20 cellular contexts compared by ENCODE assay signal in the genomic region with DNA sequence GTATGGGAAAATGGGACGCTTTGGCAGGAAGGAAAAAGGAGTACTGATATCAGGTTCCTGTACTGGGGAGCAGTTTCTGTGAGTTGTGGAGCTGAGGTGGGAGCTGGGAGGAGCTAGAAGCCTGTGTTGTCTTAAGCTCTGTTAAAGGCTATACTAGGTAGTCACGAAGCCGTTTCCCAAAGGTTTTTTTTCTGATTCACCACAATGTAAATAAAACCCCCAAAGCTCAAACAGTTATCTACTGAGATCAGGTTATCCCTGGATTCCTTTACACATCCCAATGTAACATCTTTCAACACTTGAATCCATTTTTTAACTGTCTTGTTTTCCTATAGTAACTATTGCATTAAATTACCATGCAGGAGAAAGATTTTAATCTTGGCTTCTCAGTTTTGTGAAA.
DNase-seq lines count a peak whose midpoint lies in the region; ATAC-seq and TF ChIP-seq lines count a peak whose summit lies in the region.
"Had no signal": no experiment of that assay in that cellular context is flagged by ENCODE, and none has a peak within 500 bp of the region (broad histone marks: within the 10 kb centered on the region; RNA-seq: fewer than 3 reads in every experiment).

No MANE protein-coding gene starts in this region.

- no peak overlapping the region for H3K9ac ChIP-seq in mammary epithelial cell (ENCODE audit: insufficient read depth, low read length)
- H3K9ac ChIP-seq: BLaER1 treated with 17β-estradiol and CSF1 and Interleukin-3, amounts not matched to agents 10 nM and 100 nM had no signal

- H3K4me1 ChIP-seq in mammary epithelial cell (ENCODE audit: insufficient read depth, low read length) (peaks cover 23% of the 10 kb centered on the region), RWPE2 (ENCODE audit: insufficient read depth, poor library complexity, severe bottlenecking) (peaks cover 14% of the 10 kb centered on the region)

- no peak overlapping the region for H3K4me3 Mint-ChIP-seq in MCF 10A (ENCODE audit: unreplicated experiment)
- H3K4me3 Mint-ChIP-seq: H9 had no signal

- BruUV-seq in mammary epithelial cell (replicated peaks; lab: Mats Ljungman, UMichigan) (no TSS peak), MCF 10A (replicated peaks; lab: Mats Ljungman, UMichigan) (no TSS peak)

- ATAC-seq in RWPE2 (ENCODE audit: low read depth) (peak; percentile 74), left cardiac atrium (no peak), HG02763 (IDR thresholded peaks at IDR 0.05; ENCODE audit: unreplicated experiment) (no peak)
- ATAC-seq: Right ventricle myocardium inferior had no signal

- H3K27ac Mint-ChIP-seq in MCF 10A (ENCODE audit: low read depth, unreplicated experiment), result no peak overlapping the region
- H3K27ac Mint-ChIP-seq: H9 had no signal

- H3K4me3 ChIP-seq in mammary epithelial cell (replicated peaks in 1 of 3; ENCODE audit: insufficient read depth in 1 of 3, low read depth in 2 of 3, low read length in 3 of 3) (no peak overlapping the region), RWPE2 (ENCODE audit: severe bottlenecking) (no peak overlapping the region)
- H3K4me3 ChIP-seq: BLaER1 treated with 17β-estradiol and CSF1 and Interleukin-3, amounts not matched to agents 10 nM and 100 nM; MG63; PC-9 had no signal

- H3K4me1 Mint-ChIP-seq in MCF 10A (ENCODE audit: insufficient read depth, unreplicated experiment), result peaks cover 11% of the 10 kb centered on the region

- H3K79me2 ChIP-seq in mammary epithelial cell (ENCODE audit: insufficient read depth, low read length), result no peaks in the 10 kb centered on the region

- peak; percentile 21 for DNase-seq in mammary epithelial cell
- no peak for DNase-seq in MCF 10A (ENCODE audit: unreplicated experiment)
- no peak for DNase-seq in RWPE2 (ENCODE audit: low spot score)
- peak; percentile 15 for DNase-seq in iPS-NIHi7 (ENCODE audit: extremely low spot score)
- no peak for DNase-seq in posterior vena cava (ENCODE audit: low spot score)
- DNase-seq in left cardiac atrium, result no peak
- no peak for DNase-seq in ecto neural progenitor cell (ENCODE audit: low spot score)
- DNase-seq: DMS 273 treated with DMSO at 0.1 percent for 48 hours, H9, KBM-7, MG63, NCI-H1092, NCI-H146, NCI-H2081, NCI-H510A, NCI-H774, PC-9 had no signal

- H2AFZ ChIP-seq in mammary epithelial cell (ENCODE audit: low read depth, low read length), result no peak overlapping the region
- H2AFZ ChIP-seq: PC-9 had no signal

- in situ Hi-C loops in mammary epithelial cell (cut with MboI; ENCODE audit: low sequenced_read_pairs in 2 of 2), result no loop called here

- H3K9me3 Mint-ChIP-seq in MCF 10A (ENCODE audit: unreplicated experiment), result no peaks in the 10 kb centered on the region
- H3K9me3 Mint-ChIP-seq: H9 had no signal

- CTCF ChIA-PET in mammary epithelial cell (lab: Charles Lee; ENCODE audit: low non-redundant PET) (no interaction called here), MCF 10A (lab: Yijun Ruan, JAX) (interaction anchor here (2.1 kb wide), 1 partner anchor 300 kb away, joined by 5 read pairs; no protein-coding TSS in a partner anchor)

- H3K36me3 Mint-ChIP-seq in MCF 10A (ENCODE audit: insufficient read depth, unreplicated experiment), result no peaks in the 10 kb centered on the region

- H3K27me3 Mint-ChIP-seq in MCF 10A (ENCODE audit: insufficient read depth, unreplicated experiment), result no peaks in the 10 kb centered on the region

- H3K9me3 ChIP-seq in mammary epithelial cell (replicated peaks; ENCODE audit: insufficient read depth, low read length), result no peaks in the 10 kb centered on the region
- no peaks in the 10 kb centered on the region for H3K9me3 ChIP-seq in RWPE2 (ENCODE audit: severe bottlenecking)
- H3K9me3 ChIP-seq: BLaER1 treated with 17β-estradiol and CSF1 and Interleukin-3, amounts not matched to agents 10 nM and 100 nM; MG63 had no signal

- dilution Hi-C loops in mammary epithelial cell (cut with HindIII; ENCODE audit: low sequenced_read_pairs), result no loop called here

- H3K27ac ChIP-seq in mammary epithelial cell (ENCODE audit: insufficient read depth, low read depth, low read length) (no peak overlapping the region), RWPE2 (ENCODE audit: poor library complexity, severe bottlenecking) (no peak overlapping the region)
- H3K27ac ChIP-seq: BLaER1 treated with 17β-estradiol and CSF1 and Interleukin-3, amounts not matched to agents 10 nM and 100 nM; PC-9 had no signal

- 92% methylated on average over 3 of the region's 3 CpGs for WGBS in mammary epithelial cell (ENCODE audit: low coverage, missing lambda C conversion rate)

- POLR2A ChIA-PET in MCF 10A (lab: Yijun Ruan, JAX), result interaction anchor here (0.7 to 1.5 kb wide), 3 partner anchors 13 to 174 kb away, joined by 3 to 4 read pairs (median 3); no protein-coding TSS in a partner anchor

- H3K27me3 ChIP-seq in mammary epithelial cell (ENCODE audit: insufficient read depth, low read length) (no peaks in the 10 kb centered on the region), RWPE2 (ENCODE audit: insufficient read depth, poor library complexity, severe bottlenecking) (no peaks in the 10 kb centered on the region)
- H3K27me3 ChIP-seq: BLaER1 treated with 17β-estradiol and CSF1 and Interleukin-3, amounts not matched to agents 10 nM and 100 nM; MG63 had no signal

- intact Hi-C loops in mammary epithelial cell (cut with micrococcal nuclease) (loop anchor here (5.0 kb wide), 1 partner anchor 81 kb away; no protein-coding TSS in a partner anchor), MCF 10A (cut with micrococcal nuclease) (no loop called here), posterior vena cava (cut with DNase I) (no loop called here), left cardiac atrium (cut with DNase I) (no loop called here)

- no peak overlapping the region for H3K4me2 ChIP-seq in mammary epithelial cell (ENCODE audit: insufficient read depth, low read depth, low read length)
- H3K4me2 ChIP-seq: BLaER1 treated with 17β-estradiol and CSF1 and Interleukin-3, amounts not matched to agents 10 nM and 100 nM; PC-9 had no signal

- no peaks in the 10 kb centered on the region for H4K20me1 ChIP-seq in mammary epithelial cell (ENCODE audit: insufficient read depth, low read length)
- H4K20me1 ChIP-seq: BLaER1 treated with 17β-estradiol and CSF1 and Interleukin-3, amounts not matched to agents 10 nM and 100 nM had no signal

- no peaks in the 10 kb centered on the region for H3K36me3 ChIP-seq in mammary epithelial cell (ENCODE audit: insufficient read depth, low read length)
- H3K36me3 ChIP-seq in RWPE2 (ENCODE audit: low read depth), result no peaks in the 10 kb centered on the region
- H3K36me3 ChIP-seq: BLaER1 treated with 17β-estradiol and CSF1 and Interleukin-3, amounts not matched to agents 10 nM and 100 nM; MG63 had no signal

- TF ChIP-seq CTCF in mammary epithelial cell (conservative IDR thresholded peaks at IDR 0.05 in 1 of 2, IDR thresholded peaks at IDR 0.05 in 1 of 2; ENCODE audit: extremely low read depth in 1 of 2, insufficient read depth in 1 of 2, low read depth in 1 of 2, low read length in 2 of 2), result no peak
- no peak for TF ChIP-seq CTCF in MCF 10A (IDR thresholded peaks at IDR 0.05; ENCODE audit: unreplicated experiment)
- TF ChIP-seq CTCF in RWPE2 (IDR thresholded peaks at IDR 0.05; ENCODE audit: poor library complexity, severe bottlenecking), result no peak

Comparison
In these comparisons a context has a peak if more than half of its experiments do, and no peak if none do; other contexts are left out.
1. DNase-seq: peak in mammary epithelial cell (single experiment) and iPS-NIHi7 (single experiment); none in MCF 10A (single experiment), RWPE2 (single experiment), posterior vena cava (single experiment), left cardiac atrium (single experiment) and ecto neural progenitor cell (single experiment).